In the genomic region with DNA sequence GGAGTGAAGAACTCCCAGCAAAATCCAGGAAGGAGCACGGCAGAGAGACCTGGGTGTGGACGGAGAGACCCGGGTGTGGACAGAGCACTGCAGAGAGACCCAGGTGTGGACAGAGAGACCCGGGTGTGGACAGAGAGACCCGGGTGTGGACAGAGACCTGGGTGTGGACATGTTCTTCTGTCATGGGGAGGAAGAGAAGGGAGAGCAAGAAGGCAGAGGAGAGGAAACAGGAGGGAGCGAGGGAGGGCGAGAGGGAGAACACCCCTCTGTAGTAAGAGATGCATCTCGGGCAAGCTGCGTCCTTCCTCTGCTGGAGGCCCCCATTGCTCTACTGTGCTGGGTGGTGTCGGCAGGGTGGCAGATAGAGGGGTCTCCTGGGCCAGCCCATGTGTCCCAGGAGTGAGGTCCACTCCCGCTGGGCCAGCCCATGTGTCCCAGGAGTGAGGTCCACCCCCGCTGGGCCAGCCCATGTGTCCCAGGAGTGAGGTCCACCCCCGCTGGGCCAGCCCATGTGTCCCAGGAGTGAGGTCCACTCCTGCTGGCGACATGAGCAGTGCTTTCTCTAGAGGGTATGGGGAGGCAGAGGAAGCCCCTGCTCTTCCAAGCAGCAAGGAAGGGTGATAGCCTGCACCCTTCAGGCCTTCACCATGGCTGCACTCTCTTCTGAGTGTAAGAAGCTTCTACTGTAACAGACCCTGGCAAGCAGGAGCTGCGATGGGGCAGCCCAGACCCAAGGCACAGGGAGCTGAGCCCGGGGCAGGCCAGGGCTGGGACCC, we compare ENCODE assay signal across 1 cellular context.
TF ChIP-seq lines count a peak whose summit lies in the region.

No MANE protein-coding gene starts in this region.

TF ChIP-seq in WTC11, 78 proteins besides CTCF, POLR2A, EP300 and RAD21 (continued from another document):
- TF ChIP-seq, protein P1, sequence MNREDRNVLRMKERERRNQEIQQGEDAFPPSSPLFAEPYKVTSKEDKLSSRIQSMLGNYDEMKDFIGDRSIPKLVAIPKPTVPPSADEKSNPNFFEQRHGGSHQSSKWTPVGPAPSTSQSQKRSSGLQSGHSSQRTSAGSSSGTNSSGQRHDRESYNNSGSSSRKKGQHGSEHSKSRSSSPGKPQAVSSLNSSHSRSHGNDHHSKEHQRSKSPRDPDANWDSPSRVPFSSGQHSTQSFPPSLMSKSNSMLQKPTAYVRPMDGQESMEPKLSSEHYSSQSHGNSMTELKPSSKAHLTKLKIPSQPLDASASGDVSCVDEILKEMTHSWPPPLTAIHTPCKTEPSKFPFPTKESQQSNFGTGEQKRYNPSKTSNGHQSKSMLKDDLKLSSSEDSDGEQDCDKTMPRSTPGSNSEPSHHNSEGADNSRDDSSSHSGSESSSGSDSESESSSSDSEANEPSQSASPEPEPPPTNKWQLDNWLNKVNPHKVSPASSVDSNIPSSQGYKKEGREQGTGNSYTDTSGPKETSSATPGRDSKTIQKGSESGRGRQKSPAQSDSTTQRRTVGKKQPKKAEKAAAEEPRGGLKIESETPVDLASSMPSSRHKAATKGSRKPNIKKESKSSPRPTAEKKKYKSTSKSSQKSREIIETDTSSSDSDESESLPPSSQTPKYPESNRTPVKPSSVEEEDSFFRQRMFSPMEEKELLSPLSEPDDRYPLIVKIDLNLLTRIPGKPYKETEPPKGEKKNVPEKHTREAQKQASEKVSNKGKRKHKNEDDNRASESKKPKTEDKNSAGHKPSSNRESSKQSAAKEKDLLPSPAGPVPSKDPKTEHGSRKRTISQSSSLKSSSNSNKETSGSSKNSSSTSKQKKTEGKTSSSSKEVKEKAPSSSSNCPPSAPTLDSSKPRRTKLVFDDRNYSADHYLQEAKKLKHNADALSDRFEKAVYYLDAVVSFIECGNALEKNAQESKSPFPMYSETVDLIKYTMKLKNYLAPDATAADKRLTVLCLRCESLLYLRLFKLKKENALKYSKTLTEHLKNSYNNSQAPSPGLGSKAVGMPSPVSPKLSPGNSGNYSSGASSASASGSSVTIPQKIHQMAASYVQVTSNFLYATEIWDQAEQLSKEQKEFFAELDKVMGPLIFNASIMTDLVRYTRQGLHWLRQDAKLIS (CRISPR knock-in tag; IDR thresholded peaks at IDR 0.05; ENCODE audit: borderline replicate concordance), result no peak
- TF ChIP-seq NR2C2 (CRISPR knock-in tag; IDR thresholded peaks at IDR 0.05) (no peak), JUN (CRISPR knock-in tag; IDR thresholded peaks at IDR 0.05) (no peak), ZNF232 (CRISPR knock-in tag; IDR thresholded peaks at IDR 0.05) (no peak), MXD4 (CRISPR knock-in tag; IDR thresholded peaks at IDR 0.05; ENCODE audit: borderline replicate concordance) (no peak), GRHL2 (CRISPR knock-in tag; IDR thresholded peaks at IDR 0.05; ENCODE audit: insufficient replicate concordance, severe bottlenecking) (no peak), ESRRA (CRISPR knock-in tag; IDR thresholded peaks at IDR 0.05; ENCODE audit: borderline replicate concordance) (no peak)
- TF ChIP-seq, protein P2, sequence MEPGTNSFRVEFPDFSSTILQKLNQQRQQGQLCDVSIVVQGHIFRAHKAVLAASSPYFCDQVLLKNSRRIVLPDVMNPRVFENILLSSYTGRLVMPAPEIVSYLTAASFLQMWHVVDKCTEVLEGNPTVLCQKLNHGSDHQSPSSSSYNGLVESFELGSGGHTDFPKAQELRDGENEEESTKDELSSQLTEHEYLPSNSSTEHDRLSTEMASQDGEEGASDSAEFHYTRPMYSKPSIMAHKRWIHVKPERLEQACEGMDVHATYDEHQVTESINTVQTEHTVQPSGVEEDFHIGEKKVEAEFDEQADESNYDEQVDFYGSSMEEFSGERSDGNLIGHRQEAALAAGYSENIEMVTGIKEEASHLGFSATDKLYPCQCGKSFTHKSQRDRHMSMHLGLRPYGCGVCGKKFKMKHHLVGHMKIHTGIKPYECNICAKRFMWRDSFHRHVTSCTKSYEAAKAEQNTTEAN (CRISPR knock-in tag; IDR thresholded peaks at IDR 0.05), result no peak
- TF ChIP-seq, protein P3, sequence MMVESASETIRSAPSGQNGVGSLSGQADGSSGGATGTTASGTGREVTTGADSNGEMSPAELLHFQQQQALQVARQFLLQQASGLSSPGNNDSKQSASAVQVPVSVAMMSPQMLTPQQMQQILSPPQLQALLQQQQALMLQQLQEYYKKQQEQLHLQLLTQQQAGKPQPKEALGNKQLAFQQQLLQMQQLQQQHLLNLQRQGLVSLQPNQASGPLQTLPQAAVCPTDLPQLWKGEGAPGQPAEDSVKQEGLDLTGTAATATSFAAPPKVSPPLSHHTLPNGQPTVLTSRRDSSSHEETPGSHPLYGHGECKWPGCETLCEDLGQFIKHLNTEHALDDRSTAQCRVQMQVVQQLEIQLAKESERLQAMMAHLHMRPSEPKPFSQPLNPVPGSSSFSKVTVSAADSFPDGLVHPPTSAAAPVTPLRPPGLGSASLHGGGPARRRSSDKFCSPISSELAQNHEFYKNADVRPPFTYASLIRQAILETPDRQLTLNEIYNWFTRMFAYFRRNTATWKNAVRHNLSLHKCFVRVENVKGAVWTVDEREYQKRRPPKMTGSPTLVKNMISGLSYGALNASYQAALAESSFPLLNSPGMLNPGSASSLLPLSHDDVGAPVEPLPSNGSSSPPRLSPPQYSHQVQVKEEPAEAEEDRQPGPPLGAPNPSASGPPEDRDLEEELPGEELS (CRISPR knock-in tag; IDR thresholded peaks at IDR 0.05), result no peak
- TF ChIP-seq, protein P4, sequence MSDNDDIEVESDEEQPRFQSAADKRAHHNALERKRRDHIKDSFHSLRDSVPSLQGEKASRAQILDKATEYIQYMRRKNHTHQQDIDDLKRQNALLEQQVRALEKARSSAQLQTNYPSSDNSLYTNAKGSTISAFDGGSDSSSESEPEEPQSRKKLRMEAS (CRISPR knock-in tag; IDR thresholded peaks at IDR 0.05), result no peak
- TF ChIP-seq, protein P5, sequence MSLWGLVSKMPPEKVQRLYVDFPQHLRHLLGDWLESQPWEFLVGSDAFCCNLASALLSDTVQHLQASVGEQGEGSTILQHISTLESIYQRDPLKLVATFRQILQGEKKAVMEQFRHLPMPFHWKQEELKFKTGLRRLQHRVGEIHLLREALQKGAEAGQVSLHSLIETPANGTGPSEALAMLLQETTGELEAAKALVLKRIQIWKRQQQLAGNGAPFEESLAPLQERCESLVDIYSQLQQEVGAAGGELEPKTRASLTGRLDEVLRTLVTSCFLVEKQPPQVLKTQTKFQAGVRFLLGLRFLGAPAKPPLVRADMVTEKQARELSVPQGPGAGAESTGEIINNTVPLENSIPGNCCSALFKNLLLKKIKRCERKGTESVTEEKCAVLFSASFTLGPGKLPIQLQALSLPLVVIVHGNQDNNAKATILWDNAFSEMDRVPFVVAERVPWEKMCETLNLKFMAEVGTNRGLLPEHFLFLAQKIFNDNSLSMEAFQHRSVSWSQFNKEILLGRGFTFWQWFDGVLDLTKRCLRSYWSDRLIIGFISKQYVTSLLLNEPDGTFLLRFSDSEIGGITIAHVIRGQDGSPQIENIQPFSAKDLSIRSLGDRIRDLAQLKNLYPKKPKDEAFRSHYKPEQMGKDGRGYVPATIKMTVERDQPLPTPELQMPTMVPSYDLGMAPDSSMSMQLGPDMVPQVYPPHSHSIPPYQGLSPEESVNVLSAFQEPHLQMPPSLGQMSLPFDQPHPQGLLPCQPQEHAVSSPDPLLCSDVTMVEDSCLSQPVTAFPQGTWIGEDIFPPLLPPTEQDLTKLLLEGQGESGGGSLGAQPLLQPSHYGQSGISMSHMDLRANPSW (CRISPR knock-in tag; conservative IDR thresholded peaks at IDR 0.05; ENCODE audit: low read depth), result no peak
TF ChIP-seq in WTC11: peak in this region for 0.
